ENCODE assay signal across 1 cellular context in genomic region chr4:2442175-2442993, GRCh38.
TF ChIP-seq lines count a peak whose summit lies in the region.

No MANE protein-coding gene starts in this region.

TF ChIP-seq in WTC11, 78 proteins besides CTCF, POLR2A, EP300 and RAD21 (continued from another document):
- TF ChIP-seq, protein P1, sequence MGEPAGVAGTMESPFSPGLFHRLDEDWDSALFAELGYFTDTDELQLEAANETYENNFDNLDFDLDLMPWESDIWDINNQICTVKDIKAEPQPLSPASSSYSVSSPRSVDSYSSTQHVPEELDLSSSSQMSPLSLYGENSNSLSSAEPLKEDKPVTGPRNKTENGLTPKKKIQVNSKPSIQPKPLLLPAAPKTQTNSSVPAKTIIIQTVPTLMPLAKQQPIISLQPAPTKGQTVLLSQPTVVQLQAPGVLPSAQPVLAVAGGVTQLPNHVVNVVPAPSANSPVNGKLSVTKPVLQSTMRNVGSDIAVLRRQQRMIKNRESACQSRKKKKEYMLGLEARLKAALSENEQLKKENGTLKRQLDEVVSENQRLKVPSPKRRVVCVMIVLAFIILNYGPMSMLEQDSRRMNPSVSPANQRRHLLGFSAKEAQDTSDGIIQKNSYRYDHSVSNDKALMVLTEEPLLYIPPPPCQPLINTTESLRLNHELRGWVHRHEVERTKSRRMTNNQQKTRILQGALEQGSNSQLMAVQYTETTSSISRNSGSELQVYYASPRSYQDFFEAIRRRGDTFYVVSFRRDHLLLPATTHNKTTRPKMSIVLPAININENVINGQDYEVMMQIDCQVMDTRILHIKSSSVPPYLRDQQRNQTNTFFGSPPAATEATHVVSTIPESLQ (CRISPR knock-in tag; IDR thresholded peaks at IDR 0.05), result no peak
- TF ChIP-seq NFE2L1 (CRISPR knock-in tag; IDR thresholded peaks at IDR 0.05), result no peak
- TF ChIP-seq ZNF281 (CRISPR knock-in tag; IDR thresholded peaks at IDR 0.05), result no peak
- no peak for TF ChIP-seq ESRRA (CRISPR knock-in tag; IDR thresholded peaks at IDR 0.05; ENCODE audit: borderline replicate concordance)
- TF ChIP-seq ATF1 (CRISPR knock-in tag; IDR thresholded peaks at IDR 0.05), result no peak
- TF ChIP-seq USF1 (CRISPR knock-in tag; IDR thresholded peaks at IDR 0.05), result no peak
- TF ChIP-seq SOX15 (CRISPR knock-in tag; IDR thresholded peaks at IDR 0.05), result no peak
- TF ChIP-seq HMGA2 (CRISPR knock-in tag; IDR thresholded peaks at IDR 0.05), result no peak
- no peak for TF ChIP-seq OVOL2 (CRISPR knock-in tag; IDR thresholded peaks at IDR 0.05; ENCODE audit: borderline replicate concordance)
